Comparison of ENCODE assay signal across 1 cellular context in the genomic region with DNA sequence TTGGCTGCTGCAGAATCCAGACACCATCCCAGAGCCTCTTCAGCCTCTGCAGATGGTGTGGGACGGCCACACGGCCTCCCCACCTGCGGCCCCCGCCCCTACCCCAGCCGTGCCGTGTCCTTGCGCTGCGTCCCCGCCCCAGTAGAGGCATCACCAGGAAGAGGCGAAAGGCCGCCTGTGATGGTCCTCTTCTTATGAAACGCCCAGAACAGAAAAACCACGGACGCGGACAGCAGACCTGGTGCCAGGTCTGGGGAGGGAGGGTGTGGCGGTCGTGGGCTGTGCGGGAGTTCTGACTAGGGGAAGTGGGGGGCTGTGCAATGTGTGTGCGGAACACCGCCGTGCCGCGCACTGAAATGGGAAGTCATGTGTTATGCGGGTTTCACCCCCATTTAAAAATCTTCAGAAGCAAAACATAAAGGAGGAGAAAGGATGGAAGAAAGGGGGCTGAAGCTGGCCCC.
TF ChIP-seq lines count a peak whose summit lies in the region.

No MANE protein-coding gene starts in this region.

TF ChIP-seq in WTC11, 78 proteins besides CTCF, POLR2A, EP300 and RAD21 (continued from another document):
- TF ChIP-seq, protein P1, sequence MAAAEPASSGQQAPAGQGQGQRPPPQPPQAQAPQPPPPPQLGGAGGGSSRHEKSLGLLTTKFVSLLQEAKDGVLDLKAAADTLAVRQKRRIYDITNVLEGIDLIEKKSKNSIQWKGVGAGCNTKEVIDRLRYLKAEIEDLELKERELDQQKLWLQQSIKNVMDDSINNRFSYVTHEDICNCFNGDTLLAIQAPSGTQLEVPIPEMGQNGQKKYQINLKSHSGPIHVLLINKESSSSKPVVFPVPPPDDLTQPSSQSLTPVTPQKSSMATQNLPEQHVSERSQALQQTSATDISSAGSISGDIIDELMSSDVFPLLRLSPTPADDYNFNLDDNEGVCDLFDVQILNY (CRISPR knock-in tag; IDR thresholded peaks at IDR 0.05): no peak
- TF ChIP-seq TCF7 (CRISPR knock-in tag; IDR thresholded peaks at IDR 0.05; ENCODE audit: low read depth) (no peak), ELF4 (CRISPR knock-in tag; IDR thresholded peaks at IDR 0.05; ENCODE audit: low read depth) (no peak), ZNF396 (CRISPR knock-in tag; IDR thresholded peaks at IDR 0.05; ENCODE audit: borderline replicate concordance) (no peak), CBFB (CRISPR knock-in tag; IDR thresholded peaks at IDR 0.05; ENCODE audit: low read depth) (no peak), ZNF532 (CRISPR knock-in tag; IDR thresholded peaks at IDR 0.05; ENCODE audit: borderline replicate concordance) (no peak), RELA (CRISPR knock-in tag; IDR thresholded peaks at IDR 0.05; ENCODE audit: borderline replicate concordance) (no peak), SP1 (CRISPR knock-in tag; conservative IDR thresholded peaks at IDR 0.05) (no peak), MYBL2 (CRISPR knock-in tag; IDR thresholded peaks at IDR 0.05) (no peak), GTF2I (CRISPR knock-in tag; conservative IDR thresholded peaks at IDR 0.05) (no peak), TP53 (CRISPR knock-in tag; IDR thresholded peaks at IDR 0.05) (no peak), NR3C1 (CRISPR knock-in tag; conservative IDR thresholded peaks at IDR 0.05; ENCODE audit: low read depth) (no peak), TEAD1 (CRISPR knock-in tag; IDR thresholded peaks at IDR 0.05) (no peak), ZNF219 (CRISPR knock-in tag; IDR thresholded peaks at IDR 0.05; ENCODE audit: borderline replicate concordance) (no peak)
